2 cellular contexts compared by ENCODE assay signal in the genomic region with DNA sequence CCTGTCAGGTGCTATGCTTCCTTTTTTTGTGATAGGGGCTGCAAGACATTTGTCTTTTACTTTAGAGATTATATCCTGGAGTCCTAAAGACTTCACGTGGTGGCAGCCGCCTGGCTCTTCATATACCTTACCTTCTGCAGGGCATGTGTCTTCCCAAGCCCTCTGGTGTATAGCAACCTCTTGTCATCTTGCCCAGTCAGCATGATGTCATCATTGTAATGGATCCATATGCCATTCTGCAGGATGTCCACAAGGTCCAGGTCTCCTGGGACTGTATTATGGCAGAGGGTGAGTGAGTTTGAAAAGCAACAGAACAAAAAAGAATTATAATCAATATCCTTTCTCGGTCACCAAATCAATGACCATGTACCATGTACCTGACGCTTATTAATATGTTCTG.
TF ChIP-seq lines count a peak whose summit lies in the region.

No MANE protein-coding gene starts in this region.

TF ChIP-seq in HepG2, 621 proteins besides CTCF, POLR2A, EP300 and RAD21 (continued from another document):
- TF ChIP-seq MAFK (conservative IDR thresholded peaks at IDR 0.05 in 1 of 2, IDR thresholded peaks at IDR 0.05 in 1 of 2; ENCODE audit: low read length in 2 of 2), result peak in 1 of 2 experiments; percentile 26; a peak in 1 of 4 replicates
- TF ChIP-seq, protein P1, sequence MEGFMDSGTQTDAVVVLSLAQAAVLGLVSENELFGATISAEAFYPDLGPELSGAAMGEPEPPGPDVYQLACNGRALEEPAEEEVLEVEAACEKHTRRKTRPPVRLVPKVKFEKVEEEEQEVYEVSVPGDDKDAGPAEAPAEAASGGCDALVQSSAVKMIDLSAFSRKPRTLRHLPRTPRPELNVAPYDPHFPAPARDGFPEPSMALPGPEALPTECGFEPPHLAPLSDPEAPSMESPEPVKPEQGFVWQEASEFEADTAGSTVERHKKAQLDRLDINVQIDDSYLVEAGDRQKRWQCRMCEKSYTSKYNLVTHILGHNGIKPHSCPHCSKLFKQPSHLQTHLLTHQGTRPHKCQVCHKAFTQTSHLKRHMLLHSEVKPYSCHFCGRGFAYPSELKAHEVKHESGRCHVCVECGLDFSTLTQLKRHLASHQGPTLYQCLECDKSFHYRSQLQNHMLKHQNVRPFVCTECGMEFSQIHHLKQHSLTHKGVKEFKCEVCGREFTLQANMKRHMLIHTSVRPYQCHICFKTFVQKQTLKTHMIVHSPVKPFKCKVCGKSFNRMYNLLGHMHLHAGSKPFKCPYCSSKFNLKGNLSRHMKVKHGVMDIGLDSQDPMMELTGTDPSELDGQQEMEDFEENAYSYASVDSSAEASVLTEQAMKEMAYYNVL (CRISPR knock-in tag; IDR thresholded peaks at IDR 0.05; ENCODE audit: borderline replicate concordance), result no peak
- peak; percentile 64 for TF ChIP-seq ATF7 (IDR thresholded peaks at IDR 0.05)
- no peak for TF ChIP-seq ATF7 (CRISPR knock-in tag; IDR thresholded peaks at IDR 0.05)
- no peak for TF ChIP-seq KDM5A (IDR thresholded peaks at IDR 0.05; ENCODE audit: borderline replicate concordance, low read length)
- no peak for TF ChIP-seq ZNF709 (CRISPR knock-in tag; IDR thresholded peaks at IDR 0.05)
- no peak for TF ChIP-seq ZBTB20 (CRISPR knock-in tag; IDR thresholded peaks at IDR 0.05; ENCODE audit: borderline replicate concordance, low read depth)
- TF ChIP-seq, protein P2, sequence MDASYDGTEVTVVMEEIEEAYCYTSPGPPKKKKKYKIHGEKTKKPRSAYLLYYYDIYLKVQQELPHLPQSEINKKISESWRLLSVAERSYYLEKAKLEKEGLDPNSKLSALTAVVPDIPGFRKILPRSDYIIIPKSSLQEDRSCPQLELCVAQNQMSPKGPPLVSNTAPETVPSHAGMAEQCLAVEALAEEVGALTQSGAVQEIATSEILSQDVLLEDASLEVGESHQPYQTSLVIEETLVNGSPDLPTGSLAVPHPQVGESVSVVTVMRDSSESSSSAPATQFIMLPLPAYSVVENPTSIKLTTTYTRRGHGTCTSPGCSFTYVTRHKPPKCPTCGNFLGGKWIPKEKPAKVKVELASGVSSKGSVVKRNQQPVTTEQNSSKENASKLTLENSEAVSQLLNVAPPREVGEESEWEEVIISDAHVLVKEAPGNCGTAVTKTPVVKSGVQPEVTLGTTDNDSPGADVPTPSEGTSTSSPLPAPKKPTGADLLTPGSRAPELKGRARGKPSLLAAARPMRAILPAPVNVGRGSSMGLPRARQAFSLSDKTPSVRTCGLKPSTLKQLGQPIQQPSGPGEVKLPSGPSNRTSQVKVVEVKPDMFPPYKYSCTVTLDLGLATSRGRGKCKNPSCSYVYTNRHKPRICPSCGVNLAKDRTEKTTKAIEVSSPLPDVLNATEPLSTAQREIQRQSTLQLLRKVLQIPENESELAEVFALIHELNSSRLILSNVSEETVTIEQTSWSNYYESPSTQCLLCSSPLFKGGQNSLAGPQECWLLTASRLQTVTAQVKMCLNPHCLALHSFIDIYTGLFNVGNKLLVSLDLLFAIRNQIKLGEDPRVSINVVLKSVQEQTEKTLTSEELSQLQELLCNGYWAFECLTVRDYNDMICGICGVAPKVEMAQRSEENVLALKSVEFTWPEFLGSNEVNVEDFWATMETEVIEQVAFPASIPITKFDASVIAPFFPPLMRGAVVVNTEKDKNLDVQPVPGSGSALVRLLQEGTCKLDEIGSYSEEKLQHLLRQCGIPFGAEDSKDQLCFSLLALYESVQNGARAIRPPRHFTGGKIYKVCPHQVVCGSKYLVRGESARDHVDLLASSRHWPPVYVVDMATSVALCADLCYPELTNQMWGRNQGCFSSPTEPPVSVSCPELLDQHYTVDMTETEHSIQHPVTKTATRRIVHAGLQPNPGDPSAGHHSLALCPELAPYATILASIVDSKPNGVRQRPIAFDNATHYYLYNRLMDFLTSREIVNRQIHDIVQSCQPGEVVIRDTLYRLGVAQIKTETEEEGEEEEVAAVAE (CRISPR knock-in tag; IDR thresholded peaks at IDR 0.05; ENCODE audit: borderline replicate concordance), result no peak
- TF ChIP-seq, protein P3, sequence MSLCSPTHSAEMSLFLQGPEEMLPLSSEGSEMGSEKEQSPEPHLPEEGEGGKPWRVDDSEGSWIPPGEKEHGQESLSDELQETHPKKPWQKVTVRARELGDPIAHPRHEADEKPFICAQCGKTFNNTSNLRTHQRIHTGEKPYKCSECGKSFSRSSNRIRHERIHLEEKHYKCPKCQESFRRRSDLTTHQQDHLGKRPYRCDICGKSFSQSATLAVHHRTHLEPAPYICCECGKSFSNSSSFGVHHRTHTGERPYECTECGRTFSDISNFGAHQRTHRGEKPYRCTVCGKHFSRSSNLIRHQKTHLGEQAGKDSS (CRISPR knock-in tag; IDR thresholded peaks at IDR 0.05; ENCODE audit: borderline replicate concordance, low read depth), result no peak
TF ChIP-seq in HepG2: peak in this region for 3.

TF ChIP-seq in K562, 482 proteins besides CTCF, POLR2A, EP300 and RAD21 (continued from another document):
- TF ChIP-seq, protein P4, sequence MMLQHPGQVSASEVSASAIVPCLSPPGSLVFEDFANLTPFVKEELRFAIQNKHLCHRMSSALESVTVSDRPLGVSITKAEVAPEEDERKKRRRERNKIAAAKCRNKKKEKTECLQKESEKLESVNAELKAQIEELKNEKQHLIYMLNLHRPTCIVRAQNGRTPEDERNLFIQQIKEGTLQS (IDR thresholded peaks at IDR 0.05), result peak; percentile 35; the same call in 1 of the 2 replicates
- TF ChIP-seq, protein P4 (CRISPR knock-in tag; conservative IDR thresholded peaks at IDR 0.05), result no peak
- no peak for TF ChIP-seq ZNF766 (CRISPR knock-in tag; conservative IDR thresholded peaks at IDR 0.05)
